In genomic region chr6:30037182-30037788, GRCh38 we compare ENCODE assay signal across 10 cellular contexts. TPM values are rescaled to one million over a fixed set of nuclear protein-coding genes. Genes with fewer than 3 reads are reported as not detected.
A peak's percentile ranks its signal among the peaks of the same experiment; 100 is the strongest.
DNase-seq lines count a peak whose midpoint lies in the region; ATAC-seq and TF ChIP-seq lines count a peak whose summit lies in the region.
"Had no signal": no experiment of that assay in that cellular context is flagged by ENCODE, and none has a peak within 500 bp of the region (broad histone marks: within the 10 kb centered on the region; RNA-seq: fewer than 3 reads in every experiment).

No MANE protein-coding gene starts in this region.

- no peak overlapping the region for H3K4me3 Mint-ChIP-seq in neural progenitor cell
- H3K4me3 Mint-ChIP-seq in activated T-helper 1 cell treated with anti-CD3 and anti-CD28 coated beads, Interleukin-12 subunit alpha, Interleukin-12 subunit beta, Interleukin-2, Interleukin-4 antibody, amounts not matched to agents 30 ng/mL and 10 ng/mL and 1 ng/mL, durations not matched to agents 14 hours and 24 hours and 36 hours: no peak overlapping the region
- H3K4me3 Mint-ChIP-seq: stimulated activated naive CD8-positive, alpha-beta T cell treated with anti-CD3 and anti-CD28 coated beads, Interleukin-15, Interleukin-2, amounts not matched to agents 100 ng/mL and 50 ng/mL, for 24 hours had no signal

- H3K9ac ChIP-seq in neural progenitor cell: no peak overlapping the region

- H3K4me1 Mint-ChIP-seq in neural progenitor cell: no peaks in the 10 kb centered on the region
- peaks cover 2% of the 10 kb centered on the region for H3K4me1 Mint-ChIP-seq in activated T-helper 1 cell treated with anti-CD3 and anti-CD28 coated beads, Interleukin-12 subunit alpha, Interleukin-12 subunit beta, Interleukin-2, Interleukin-4 antibody, amounts not matched to agents 30 ng/mL and 10 ng/mL and 1 ng/mL, durations not matched to agents 14 hours and 24 hours and 36 hours (ENCODE audit: low read depth)

- no peaks in the 10 kb centered on the region for H3K9me3 Mint-ChIP-seq in neural progenitor cell
- H3K9me3 Mint-ChIP-seq in activated T-helper 1 cell treated with anti-CD3 and anti-CD28 coated beads, Interleukin-12 subunit alpha, Interleukin-12 subunit beta, Interleukin-2, Interleukin-4 antibody, amounts not matched to agents 30 ng/mL and 10 ng/mL and 1 ng/mL, durations not matched to agents 14 hours and 24 hours and 36 hours: no peaks in the 10 kb centered on the region
- H3K9me3 Mint-ChIP-seq: stimulated activated naive CD8-positive, alpha-beta T cell treated with anti-CD3 and anti-CD28 coated beads, Interleukin-15, Interleukin-2, amounts not matched to agents 100 ng/mL and 50 ng/mL, for 24 hours had no signal

- no peak for ATAC-seq in GM18858 (IDR thresholded peaks at IDR 0.05; ENCODE audit: unreplicated experiment)
- no peak for ATAC-seq in GM18519 (IDR thresholded peaks at IDR 0.05; ENCODE audit: low FRiP score, unreplicated experiment)
- ATAC-seq in GM21447 (IDR thresholded peaks at IDR 0.05; ENCODE audit: unreplicated experiment): no peak

- intact Hi-C loops in activated T-helper 1 cell treated with anti-CD3 and anti-CD28 coated beads, Interleukin-12 subunit alpha, Interleukin-12 subunit beta, Interleukin-2, Interleukin-4 antibody, amounts not matched to agents 30 ng/mL and 10 ng/mL and 1 ng/mL, durations not matched to agents 14 hours and 24 hours and 36 hours (cut with micrococcal nuclease): loop anchor here (1.0 kb wide), 1 partner anchor 189 kb away; no protein-coding TSS in a partner anchor

- no peaks in the 10 kb centered on the region for H3K9me3 ChIP-seq in neural progenitor cell (ENCODE audit: low read depth)

- H3K79me2 ChIP-seq in neural progenitor cell (ENCODE audit: low read depth): no peaks in the 10 kb centered on the region

- no peaks in the 10 kb centered on the region for H3K4me1 ChIP-seq in neural progenitor cell

- no peaks in the 10 kb centered on the region for H3K27me3 Mint-ChIP-seq in neural progenitor cell (ENCODE audit: insufficient read depth, low read depth)
- H3K27me3 Mint-ChIP-seq in activated T-helper 1 cell treated with anti-CD3 and anti-CD28 coated beads, Interleukin-12 subunit alpha, Interleukin-12 subunit beta, Interleukin-2, Interleukin-4 antibody, amounts not matched to agents 30 ng/mL and 10 ng/mL and 1 ng/mL, durations not matched to agents 14 hours and 24 hours and 36 hours (ENCODE audit: insufficient read depth): no peaks in the 10 kb centered on the region
- H3K27me3 Mint-ChIP-seq: stimulated activated naive CD8-positive, alpha-beta T cell treated with anti-CD3 and anti-CD28 coated beads, Interleukin-15, Interleukin-2, amounts not matched to agents 100 ng/mL and 50 ng/mL, for 24 hours had no signal

- H3K4me2 ChIP-seq in neural progenitor cell: no peak overlapping the region

- no peaks in the 10 kb centered on the region for H4K20me1 ChIP-seq in neural progenitor cell (ENCODE audit: low read depth)

- no peak overlapping the region for H3K27ac Mint-ChIP-seq in neural progenitor cell
- H3K27ac Mint-ChIP-seq in activated T-helper 1 cell treated with anti-CD3 and anti-CD28 coated beads, Interleukin-12 subunit alpha, Interleukin-12 subunit beta, Interleukin-2, Interleukin-4 antibody, amounts not matched to agents 30 ng/mL and 10 ng/mL and 1 ng/mL, durations not matched to agents 14 hours and 24 hours and 36 hours: no peak overlapping the region
- H3K27ac Mint-ChIP-seq: stimulated activated naive CD8-positive, alpha-beta T cell treated with anti-CD3 and anti-CD28 coated beads, Interleukin-15, Interleukin-2, amounts not matched to agents 100 ng/mL and 50 ng/mL, for 24 hours had no signal

- no peaks in the 10 kb centered on the region for H3F3A ChIP-seq in neural progenitor cell (ENCODE audit: low read depth)

- no peaks in the 10 kb centered on the region for H3K36me3 ChIP-seq in neural progenitor cell

- no peaks in the 10 kb centered on the region for H3K36me3 Mint-ChIP-seq in neural progenitor cell
- H3K36me3 Mint-ChIP-seq in activated T-helper 1 cell treated with anti-CD3 and anti-CD28 coated beads, Interleukin-12 subunit alpha, Interleukin-12 subunit beta, Interleukin-2, Interleukin-4 antibody, amounts not matched to agents 30 ng/mL and 10 ng/mL and 1 ng/mL, durations not matched to agents 14 hours and 24 hours and 36 hours (ENCODE audit: low read depth): peaks cover 4% of the 10 kb centered on the region

- H2AFZ ChIP-seq in neural progenitor cell (replicated peaks): no peak overlapping the region

- no peaks in the 10 kb centered on the region for H3K27me3 ChIP-seq in neural progenitor cell

- DNase-seq in NCI-H2227 (lab: John Stamatoyannopoulos, UW; ENCODE audit: unreplicated experiment) (peak; percentile 24), choroid plexus epithelial cell (ENCODE audit: low read depth) (peak; percentile 49), neural progenitor cell (ENCODE audit: low spot score) (peak; percentile 30)
- no peak for DNase-seq in activated T-helper 1 cell treated with anti-CD3 and anti-CD28 coated beads, Interleukin-12 subunit alpha, Interleukin-12 subunit beta, Interleukin-2, Interleukin-4 antibody, amounts not matched to agents 30 ng/mL and 10 ng/mL and 1 ng/mL, durations not matched to agents 14 hours and 24 hours and 36 hours (ENCODE audit: low spot score)
- DNase-seq: NCI-H2081 treated with DMSO at 0.1 percent for 48 hours had no signal

- no peak overlapping the region for H3K4me3 ChIP-seq in choroid plexus epithelial cell (ENCODE audit: low read depth, low read length)
- no peak overlapping the region for H3K4me3 ChIP-seq in neural progenitor cell

- no peak overlapping the region for H3K27ac ChIP-seq in neural progenitor cell

- TF ChIP-seq CTCF in GM12874 (IDR thresholded peaks at IDR 0.05; ENCODE audit: insufficient read depth, low read depth, low read length) (peak; percentile 61; the same call in 1 of the 2 replicates), choroid plexus epithelial cell (conservative IDR thresholded peaks at IDR 0.05; ENCODE audit: low read depth, low read length) (peak; percentile 72), neural progenitor cell (IDR thresholded peaks at IDR 0.05) (peak; percentile 55)

RNA-seq across cellular contexts. Expression of gene POLR1H, which starts 23.8 kb away (rescaled TPM):
- total RNA-seq in neural progenitor cell (ENCODE audit: low replicate concordance): 25.0 and 34.8 TPM in 2 replicates
- total RNA-seq in activated T-helper 1 cell treated with anti-CD3 and anti-CD28 coated beads, Interleukin-12 subunit alpha, Interleukin-12 subunit beta, Interleukin-2, Interleukin-4 antibody, amounts not matched to agents 30 ng/mL and 10 ng/mL and 1 ng/mL, durations not matched to agents 14 hours and 24 hours and 36 hours: 79.7 and 82.7 TPM in 2 replicates

RNA-seq across cellular contexts. Expression of gene PPP1R11, which starts 29.7 kb away (rescaled TPM):
- 22.7 and 28.4 TPM in 2 replicates for total RNA-seq in neural progenitor cell (ENCODE audit: low replicate concordance)
- total RNA-seq in activated T-helper 1 cell treated with anti-CD3 and anti-CD28 coated beads, Interleukin-12 subunit alpha, Interleukin-12 subunit beta, Interleukin-2, Interleukin-4 antibody, amounts not matched to agents 30 ng/mL and 10 ng/mL and 1 ng/mL, durations not matched to agents 14 hours and 24 hours and 36 hours: 69.8 and 71.0 TPM in 2 replicates

RNA-seq across cellular contexts. Expression of gene RNF39, which starts 38.3 kb away (rescaled TPM):
- total RNA-seq in neural progenitor cell (ENCODE audit: low replicate concordance): not detected in 2 replicates
- not detected in 2 replicates for total RNA-seq in activated T-helper 1 cell treated with anti-CD3 and anti-CD28 coated beads, Interleukin-12 subunit alpha, Interleukin-12 subunit beta, Interleukin-2, Interleukin-4 antibody, amounts not matched to agents 30 ng/mL and 10 ng/mL and 1 ng/mL, durations not matched to agents 14 hours and 24 hours and 36 hours
